In the genomic region with DNA sequence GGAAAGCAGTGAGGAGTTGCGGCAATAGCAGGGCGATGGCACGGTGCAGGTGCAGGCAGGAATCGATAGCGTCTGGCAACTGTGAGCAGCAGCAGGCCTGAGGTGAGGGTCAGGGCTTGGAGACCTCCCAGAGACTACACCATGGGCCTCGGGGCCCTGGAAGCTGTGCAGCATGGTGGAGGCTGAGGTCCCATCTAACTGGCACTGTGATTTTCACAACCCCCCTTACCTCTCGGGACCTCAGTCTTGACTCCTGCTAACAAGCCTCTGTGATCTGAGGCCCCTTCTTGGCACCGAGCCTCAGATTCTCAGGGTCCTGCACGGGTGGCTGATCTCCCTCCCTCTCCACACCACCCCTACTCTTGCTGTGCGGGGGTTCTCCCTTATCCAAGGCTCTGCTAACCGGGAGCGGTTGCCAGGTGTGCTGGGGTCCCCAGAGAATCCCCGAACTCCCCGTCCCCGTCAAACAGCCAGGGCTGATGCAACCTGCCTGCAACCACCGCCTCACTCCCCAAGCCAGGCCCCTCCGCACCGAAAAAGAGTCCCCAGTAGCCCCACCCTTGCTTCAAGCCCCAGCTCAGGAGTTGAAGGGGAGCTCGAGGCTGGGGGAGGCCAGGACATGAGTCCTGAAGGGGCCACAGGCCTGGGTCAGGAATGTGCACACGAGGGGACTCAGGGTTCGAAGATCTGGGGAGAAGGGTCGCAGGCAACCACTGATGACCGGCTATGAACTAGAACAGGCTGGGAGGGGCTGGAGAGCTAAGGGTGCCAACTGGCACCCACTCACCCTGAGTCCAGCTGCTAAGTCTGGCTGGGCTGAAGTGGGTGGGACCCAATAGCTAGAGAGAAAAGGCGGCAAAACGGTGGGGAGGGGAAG, we compare ENCODE assay signal across 14 cellular contexts. TPM values are rescaled to one million over a fixed set of nuclear protein-coding genes. Genes with fewer than 3 reads are reported as not detected.
DNase-seq lines count a peak whose midpoint lies in the region; ATAC-seq, FAIRE-seq and TF ChIP-seq lines count a peak whose summit lies in the region.
"Had no signal": no experiment of that assay in that cellular context is flagged by ENCODE, and none has a peak within 500 bp of the region (broad histone marks: within the 10 kb centered on the region; RNA-seq: fewer than 3 reads in every experiment).

No MANE protein-coding gene starts in this region.

- H3K27ac ChIP-seq in DND-41 (ENCODE audit: low read length), result peak overlapping the region; percentile 91
- H3K27ac ChIP-seq in mesodermal cell (ENCODE audit: low read depth, low read length, severe bottlenecking), result peak overlapping the region; percentile 23
- H3K27ac ChIP-seq: GM23248 had no signal

- POLR2A ChIA-PET in activated CD4-positive, alpha-beta memory T cell treated with anti-CD3 and anti-CD28 coated beads, Interleukin-2, amount 10 ng/mL, durations not matched to agents 7 days and 5 days (lab: Charles Lee), result no interaction called here

- peak overlapping the region; percentile 61 for H3K4me2 ChIP-seq in DND-41 (ENCODE audit: insufficient read depth, low read length)
- peak overlapping the region; percentile 96 for H3K4me2 ChIP-seq in Loucy (ENCODE audit: low read depth, low read length, poor library complexity, severe bottlenecking)

- ATAC-seq in DND-41 (ENCODE audit: insufficient read depth, low read depth) (peak; percentile 69), Right ventricle myocardium inferior (no peak)

- H4K20me1 ChIP-seq in DND-41 (ENCODE audit: insufficient read depth, low read length), result peaks cover 86% of the 10 kb centered on the region
- peaks cover 92% of the 10 kb centered on the region for H4K20me1 ChIP-seq in Loucy (ENCODE audit: insufficient read depth, low read length, poor library complexity, severe bottlenecking)

- H3F3A ChIP-seq in Loucy (ENCODE audit: low read depth), result no peaks in the 10 kb centered on the region

- FAIRE-seq in RCC 7860 (lab: Jason Lieb, UNC), result no peak
- FAIRE-seq: endometrium, small intestine had no signal

- H3K27me3 Mint-ChIP-seq in activated CD4-positive, alpha-beta memory T cell treated with anti-CD3 and anti-CD28 coated beads, Interleukin-2, amount 10 ng/mL, durations not matched to agents 7 days and 5 days, result no peaks in the 10 kb centered on the region

- WGBS in mesodermal cell (ENCODE audit: insufficient coverage in 2 of 2), 2 experiments, result 92 to 94% methylated on average over 21 to 22 of the region's 25 CpGs
- WGBS in lower leg skin, 2 donors, result 79 to 82% methylated on average over 21 to 25 of the region's 25 CpGs

- H3K27me3 ChIP-seq in DND-41 (ENCODE audit: insufficient read depth, low read length, poor library complexity), result no peaks in the 10 kb centered on the region
- peaks cover 7% of the 10 kb centered on the region for H3K27me3 ChIP-seq in Loucy (ENCODE audit: insufficient read depth, low read length, poor library complexity, severe bottlenecking)

- H2AFZ ChIP-seq in DND-41 (ENCODE audit: low read depth, low read length) (no peak overlapping the region), Loucy (ENCODE audit: low read length) (no peak overlapping the region)
- H2AFZ ChIP-seq: GM23248 had no signal

- H3K9ac ChIP-seq in DND-41 (ENCODE audit: low read depth, low read length), result peak overlapping the region; percentile 58
- H3K9ac ChIP-seq in Loucy (ENCODE audit: low read depth, low read length, poor library complexity, severe bottlenecking), result peak overlapping the region; percentile 65
- H3K9ac ChIP-seq: GM23248 had no signal

- peak; percentile 91 for DNase-seq in DND-41
- DNase-seq in activated CD4-positive, alpha-beta memory T cell treated with anti-CD3 and anti-CD28 coated beads, Interleukin-2, amount 10 ng/mL, durations not matched to agents 7 days and 5 days, result no peak
- DNase-seq in RCC 7860 (ENCODE audit: low spot score), result no peak
- no peak for DNase-seq in Right ventricle myocardium inferior (ENCODE audit: missing footprints)
- DNase-seq in C1 segment of cervical spinal cord (lab: John Stamatoyannopoulos, UW), result no peak
- no peak for DNase-seq in lower leg skin (ENCODE audit: low spot score in 2 of 2)
- DNase-seq: activated CD4-positive, alpha-beta T cell treated with anti-CD3 and anti-CD28 coated beads, Interleukin-2, amount 50 U/mL, for 4 hours; GM23248; KBM-7; small intestine had no signal

- intact Hi-C loops in Right ventricle myocardium inferior (cut with DNase I) (no loop called here), lower leg skin (cut with DNase I; ENCODE audit: low total_unique reads) (no loop called here)

- CTCF ChIA-PET in activated CD4-positive, alpha-beta memory T cell treated with anti-CD3 and anti-CD28 coated beads, Interleukin-2, amount 10 ng/mL, durations not matched to agents 7 days and 5 days (lab: Charles Lee), result no interaction called here

- H3K9me2 ChIP-seq in Loucy (replicated peaks; ENCODE audit: low read depth, low read length), result no peaks in the 10 kb centered on the region

- H3K9me3 ChIP-seq in DND-41 (ENCODE audit: insufficient read depth, low read length, severe bottlenecking), result no peaks in the 10 kb centered on the region
- H3K9me3 ChIP-seq in Loucy (ENCODE audit: insufficient read depth, low read depth, low read length), result no peaks in the 10 kb centered on the region
- no peaks in the 10 kb centered on the region for H3K9me3 ChIP-seq in mesodermal cell (ENCODE audit: control insufficient read depth, low read length)

- H3K79me2 ChIP-seq in DND-41 (ENCODE audit: insufficient read depth, low read length) (peaks cover 99% of the 10 kb centered on the region), Loucy (ENCODE audit: insufficient read depth, low read length) (peaks cover 100% of the 10 kb centered on the region)

- H3K4me3 ChIP-seq in DND-41 (ENCODE audit: low read depth in 1 of 2, low read length in 2 of 2) (peak overlapping the region in 1 of 2 experiments; percentile 47; a peak in 2 of 4 replicates), Loucy (ENCODE audit: low read length, poor library complexity, severe bottlenecking) (peak overlapping the region; percentile 69), mesodermal cell (ENCODE audit: extremely low read depth, insufficient read depth, low read length, poor library complexity, severe bottlenecking) (no peak overlapping the region), lower leg skin (ENCODE audit: low read depth, poor library complexity, severe bottlenecking) (no peak overlapping the region)
- H3K4me3 ChIP-seq: GM23248 had no signal

- H3K36me3 Mint-ChIP-seq in activated CD4-positive, alpha-beta memory T cell treated with anti-CD3 and anti-CD28 coated beads, Interleukin-2, amount 10 ng/mL, durations not matched to agents 7 days and 5 days (ENCODE audit: low read depth), result peaks cover 72% of the 10 kb centered on the region

- no peak for TF ChIP-seq POLR2A in lower leg skin (IDR thresholded peaks at IDR 0.05)

- peaks cover 70% of the 10 kb centered on the region for H3K4me1 ChIP-seq in DND-41 (ENCODE audit: insufficient read depth, low read length)
- peaks cover 56% of the 10 kb centered on the region for H3K4me1 ChIP-seq in Loucy (ENCODE audit: insufficient read depth, low read length, poor library complexity, severe bottlenecking)
- peaks cover 13% of the 10 kb centered on the region for H3K4me1 ChIP-seq in mesodermal cell (ENCODE audit: control insufficient read depth, insufficient read depth, low read length, poor library complexity, severe bottlenecking)

- no peak for TF ChIP-seq CTCF in DND-41 (IDR thresholded peaks at IDR 0.05; ENCODE audit: borderline replicate concordance, extremely low read depth, low read length, poor library complexity, severe bottlenecking)
- TF ChIP-seq CTCF in Loucy (conservative IDR thresholded peaks at IDR 0.05; ENCODE audit: low read length), result no peak
- TF ChIP-seq CTCF in lower leg skin (IDR thresholded peaks at IDR 0.05), result no peak

- H3K9me3 Mint-ChIP-seq in activated CD4-positive, alpha-beta memory T cell treated with anti-CD3 and anti-CD28 coated beads, Interleukin-2, amount 10 ng/mL, durations not matched to agents 7 days and 5 days, result no peaks in the 10 kb centered on the region

- peak overlapping the region; percentile 21 for H3K27ac Mint-ChIP-seq in activated CD4-positive, alpha-beta memory T cell treated with anti-CD3 and anti-CD28 coated beads, Interleukin-2, amount 10 ng/mL, durations not matched to agents 7 days and 5 days

- peaks cover 68% of the 10 kb centered on the region for H3K4me1 Mint-ChIP-seq in activated CD4-positive, alpha-beta memory T cell treated with anti-CD3 and anti-CD28 coated beads, Interleukin-2, amount 10 ng/mL, durations not matched to agents 7 days and 5 days

- no peak overlapping the region for H3K4me3 Mint-ChIP-seq in activated CD4-positive, alpha-beta memory T cell treated with anti-CD3 and anti-CD28 coated beads, Interleukin-2, amount 10 ng/mL, durations not matched to agents 7 days and 5 days

- H3K36me3 ChIP-seq in DND-41 (ENCODE audit: insufficient read depth, low read length) (peaks cover 89% of the 10 kb centered on the region), Loucy (ENCODE audit: insufficient read depth, low read length) (peaks cover 35% of the 10 kb centered on the region; the same call in 1 of the 2 replicates), mesodermal cell (ENCODE audit: control insufficient read depth, insufficient read depth, low read length) (peaks cover 80% of the 10 kb centered on the region)

RNA-seq across cellular contexts. Expression of a gene that starts 4.8 kb away (rescaled TPM):
- 10 to 100 TPM; 19.6 to 20.0 TPM for total RNA-seq in activated CD4-positive, alpha-beta memory T cell treated with anti-CD3 and anti-CD28 coated beads, Interleukin-2, amount 10 ng/mL, durations not matched to agents 7 days and 5 days
- polyA plus RNA-seq in mesodermal cell (2013, experiment 1 of 2), result 9.3 TPM
- 10.3 TPM for polyA plus RNA-seq in mesodermal cell (2013, experiment 2 of 2)
- 10.4 TPM for total RNA-seq in Right ventricle myocardium inferior
- 1 to 10 TPM; 5.0 to 10.0 (median 6.8) TPM for total RNA-seq in lower leg skin

RNA-seq across cellular contexts. Expression of a gene that starts 5.1 kb away (rescaled TPM):
- total RNA-seq in activated CD4-positive, alpha-beta memory T cell treated with anti-CD3 and anti-CD28 coated beads, Interleukin-2, amount 10 ng/mL, durations not matched to agents 7 days and 5 days, result 100 to 1,000 TPM; 113 to 114 TPM
- polyA plus RNA-seq in mesodermal cell (2013, experiment 1 of 2), result 59.1 TPM
- 46.5 TPM for polyA plus RNA-seq in mesodermal cell (2013, experiment 2 of 2)
- total RNA-seq in Right ventricle myocardium inferior (30.4 TPM), lower leg skin (10 to 100 TPM; 36.4 to 45.5 (median 41.1) TPM)

RNA-seq across cellular contexts. Expression of a gene that starts 27.6 kb away (rescaled TPM):
- 10 to 100 TPM; 25.7 to 26.4 TPM for total RNA-seq in activated CD4-positive, alpha-beta memory T cell treated with anti-CD3 and anti-CD28 coated beads, Interleukin-2, amount 10 ng/mL, durations not matched to agents 7 days and 5 days
- polyA plus RNA-seq in mesodermal cell (2013, experiment 1 of 2), result 1.8 TPM
- polyA plus RNA-seq in mesodermal cell (2013, experiment 2 of 2), result 0.81 TPM
- total RNA-seq in Right ventricle myocardium inferior (0.30 TPM), lower leg skin (under 1 TPM in 1 of 4 donors, not detected in 3; 0.42 TPM)
- total RNA-seq: GM23248 had no signal

RNA-seq across cellular contexts. Expression of a gene that starts 36.7 kb away (rescaled TPM):
- not detected for total RNA-seq in activated CD4-positive, alpha-beta memory T cell treated with anti-CD3 and anti-CD28 coated beads, Interleukin-2, amount 10 ng/mL, durations not matched to agents 7 days and 5 days
- not detected for polyA plus RNA-seq in mesodermal cell (2013, experiment 1 of 2)
- polyA plus RNA-seq in mesodermal cell (2013, experiment 2 of 2), result not detected
- total RNA-seq in Right ventricle myocardium inferior (0.60 TPM), lower leg skin (under 1 TPM in 2 of 4 donors, not detected in 2; 0.13 to 0.63 TPM)
- total RNA-seq: Daoy, GM23248 had no signal
- polyA plus RNA-seq: GM23248 had no signal

RNA-seq across cellular contexts. Expression of a gene that starts 46.7 kb away (rescaled TPM):
- total RNA-seq in activated CD4-positive, alpha-beta memory T cell treated with anti-CD3 and anti-CD28 coated beads, Interleukin-2, amount 10 ng/mL, durations not matched to agents 7 days and 5 days, result 10 to 100 TPM; 42.3 to 47.6 TPM
- 37.6 TPM for polyA plus RNA-seq in mesodermal cell (2013, experiment 1 of 2)
- 34.7 TPM for polyA plus RNA-seq in mesodermal cell (2013, experiment 2 of 2)
- 44.9 TPM for total RNA-seq in Right ventricle myocardium inferior
- total RNA-seq in lower leg skin, result 10 to 100 TPM; 56.4 to 93.4 (median 59.8) TPM

Comparison
In these comparisons a context has a peak if more than half of its experiments do, and no peak if none do; other contexts are left out.
1. RNA of a gene that starts 27.6 kb away (total RNA-seq): 25.7 to 26.4 TPM in activated CD4-positive, alpha-beta memory T cell treated with anti-CD3 and anti-CD28 coated beads, Interleukin-2, amount 10 ng/mL, durations not matched to agents 7 days and 5 days; 0.30 TPM in Right ventricle myocardium inferior (single experiment) and 0.42 TPM in lower leg skin; every median in the first group is over 10 times any median in the second.